ENCODE assay signal across 11 cellular contexts in genomic region chr14:103064436-103064835, GRCh38. TPM values are rescaled to one million over a fixed set of nuclear protein-coding genes. Genes with fewer than 3 reads are reported as not detected.
"Had no signal": no experiment of that assay in that cellular context is flagged by ENCODE, and none has a peak within 500 bp of the region (broad histone marks: within the 10 kb centered on the region; RNA-seq: fewer than 3 reads in every experiment).

No MANE protein-coding gene starts in this region.

- H3K4me1 ChIP-seq: HAP-1 had no signal

- H3K27ac Mint-ChIP-seq: IgD-negative memory B cell had no signal

- H3K36me3 Mint-ChIP-seq: IgD-negative memory B cell had no signal

- H3K27ac ChIP-seq: GM23248, HL-60 had no signal

- DNase-seq: GM23248, GOT3, H7, KBM-7 had no signal

- H3K4me3 Mint-ChIP-seq: IgD-negative memory B cell had no signal

- H3K36me3 ChIP-seq: HAP-1 had no signal

- H3K4me3 ChIP-seq: GM23248, HAP-1 had no signal

- H3K9me3 Mint-ChIP-seq: IgD-negative memory B cell had no signal

- ATAC-seq: HCT116, HepG2 had no signal

- H3K9me3 ChIP-seq: HAP-1 had no signal

- H3K27me3 Mint-ChIP-seq: IgD-negative memory B cell had no signal

RNA-seq across cellular contexts. Expression of gene LBHD2, which starts 19.6 kb away (rescaled TPM):
- total RNA-seq: GM23248, H4, H7, HT1080 had no signal

RNA-seq across cellular contexts. Expression of gene EXOC3L4, which starts 30.1 kb away (rescaled TPM):
- total RNA-seq: GM23248, H4, HT1080 had no signal
